ENCODE assay signal across 31 cellular contexts in genomic region chr19:11257827-11258380, GRCh38. TPM values are rescaled to one million over a fixed set of nuclear protein-coding genes. Genes with fewer than 3 reads are reported as not detected.
"Had no signal": no experiment of that assay in that cellular context is flagged by ENCODE, and none has a peak within 500 bp of the region (broad histone marks: within the 10 kb centered on the region; RNA-seq: fewer than 3 reads in every experiment).

No MANE protein-coding gene starts in this region.

- DNase-seq: activated CD4-positive, alpha-beta memory T cell treated with anti-CD3 and anti-CD28 coated beads, Interleukin-2, amount 10 ng/mL, durations not matched to agents 7 days and 5 days; activated CD4-positive, alpha-beta T cell treated with anti-CD3 and anti-CD28 coated beads for 1 hour; activated CD4-positive, alpha-beta T cell treated with anti-CD3 and anti-CD28 coated beads, Interleukin-2, amount 10 ng/mL, durations not matched to agents 7 days and 5 days; activated CD8-positive, alpha-beta memory T cell treated with anti-CD3 and anti-CD28 coated beads, Interleukin-2, amount 50 U/mL, for 48 hours; activated gamma-delta T cell treated with Interleukin-2 at 50 U/mL for 16 hours; activated naive CD4-positive, alpha-beta T cell treated with anti-CD3 and anti-CD28 coated beads, Interleukin-2, amount 50 U/mL, for 16 hours; activated T-cell treated with anti-CD3 and anti-CD28 coated beads, Interleukin-2, amount 50 U/mL, for 4 hours; amygdala; central memory CD4-positive, alpha-beta T cell; esophagus squamous epithelium; foreskin melanocyte; islet precursor cell; left ventricle myocardium superior; naive B cell; pancreas; retina; stimulated activated CD4-positive, alpha-beta T cell treated with anti-CD3 and anti-CD28 coated beads, Interleukin-1b, Interleukin-23, amount 100 ng/mL, for 48 hours; stimulated activated CD4-positive, alpha-beta T cell treated with anti-CD3 and anti-CD28 coated beads, Interleukin-4, amount 100 ng/mL, for 4 hours; stimulated activated CD8-positive, alpha-beta memory T cell treated with anti-CD3 and anti-CD28 coated beads, Interleukin-4, amount 100 ng/mL, for 48 hours; stimulated activated naive B cell treated with anti-CD40 and anti-IgM and Interleukin-4, amounts not matched to agents 10 μg/mL and 1 μg/mL and 100 μg/mL, for 72 hours; stomach; T-helper 17 cell; T1000; thyroid gland had no signal

- ATAC-seq: activated T-cell treated with anti-CD3 and anti-CD28 coated beads, Interleukin-2, amount 50 U/mL, for 4 hours; activated T-helper 17 cell treated with anti-CD3 and anti-CD28 coated beads, Interleukin-2, amount 50 U/mL, for 72 hours; left ventricle myocardium superior; pancreas; stimulated activated naive B cell treated with anti-CD40 and anti-IgM and Interleukin-4, amounts not matched to agents 10 μg/mL and 1 μg/mL and 100 μg/mL, for 72 hours; T-helper 17 cell had no signal

- H3K36me3 ChIP-seq: prostate gland, thyroid gland had no signal

- H3K9me3 ChIP-seq: esophagus squamous epithelium, pancreas, prostate gland, stomach, thyroid gland had no signal

- H3K4me2 ChIP-seq: hepatocyte, smooth muscle cell had no signal

- FAIRE-seq: pancreas had no signal

- H2AFZ ChIP-seq: hepatocyte had no signal

- H3K27ac ChIP-seq: esophagus squamous epithelium, hepatocyte, pancreas, prostate gland, stomach, thyroid gland had no signal

- H3K27me3 ChIP-seq: esophagus squamous epithelium, hepatocyte, pancreas, thyroid gland had no signal

- H3K4me3 ChIP-seq: esophagus squamous epithelium, hepatocyte, pancreas, prostate gland, smooth muscle cell, stomach, thyroid gland had no signal

- H3K4me1 ChIP-seq: pancreas, prostate gland had no signal

RNA-seq across cellular contexts. Expression of gene DOCK6, which starts 4.4 kb away (rescaled TPM):
- total RNA-seq: activated CD4-positive, alpha-beta T cell treated with anti-CD3 and anti-CD28 coated beads, Interleukin-2, amount 10 ng/mL, durations not matched to agents 7 days and 5 days had no signal
- polyA plus RNA-seq: neural cell had no signal

RNA-seq across cellular contexts. Expression of gene ANGPTL8, which starts 18.5 kb away (rescaled TPM):
- total RNA-seq: activated CD4-positive, alpha-beta memory T cell treated with anti-CD3 and anti-CD28 coated beads, Interleukin-2, amount 10 ng/mL, durations not matched to agents 7 days and 5 days; activated CD4-positive, alpha-beta T cell treated with anti-CD3 and anti-CD28 coated beads, Interleukin-2, amount 10 ng/mL, durations not matched to agents 7 days and 5 days; activated T-cell treated with anti-CD3 and anti-CD28 coated beads, Interleukin-2, amount 50 U/mL, for 4 hours; activated T-helper 17 cell treated with anti-CD3 and anti-CD28 coated beads, Interleukin-2, amount 50 U/mL, for 72 hours; esophagus squamous epithelium; left ventricle myocardium superior; prostate gland; stomach; T-helper 17 cell; urinary bladder had no signal
- polyA plus RNA-seq: neural cell had no signal

RNA-seq across cellular contexts. Expression of gene TSPAN16, which starts 38.1 kb away (rescaled TPM):
- total RNA-seq: activated CD4-positive, alpha-beta memory T cell treated with anti-CD3 and anti-CD28 coated beads, Interleukin-2, amount 10 ng/mL, durations not matched to agents 7 days and 5 days; activated CD4-positive, alpha-beta T cell treated with anti-CD3 and anti-CD28 coated beads, Interleukin-2, amount 10 ng/mL, durations not matched to agents 7 days and 5 days; activated T-cell treated with anti-CD3 and anti-CD28 coated beads, Interleukin-2, amount 50 U/mL, for 4 hours; activated T-helper 17 cell treated with anti-CD3 and anti-CD28 coated beads, Interleukin-2, amount 50 U/mL, for 72 hours; esophagus squamous epithelium; hepatocyte; left ventricle myocardium superior; mesothelial cell of epicardium; pancreas; smooth muscle cell; stomach; T-helper 17 cell; urinary bladder had no signal
- polyA plus RNA-seq: hepatocyte, neural cell, pancreas, smooth muscle cell, stomach, urinary bladder had no signal
